1 cellular context compared by ENCODE assay signal in the genomic region with DNA sequence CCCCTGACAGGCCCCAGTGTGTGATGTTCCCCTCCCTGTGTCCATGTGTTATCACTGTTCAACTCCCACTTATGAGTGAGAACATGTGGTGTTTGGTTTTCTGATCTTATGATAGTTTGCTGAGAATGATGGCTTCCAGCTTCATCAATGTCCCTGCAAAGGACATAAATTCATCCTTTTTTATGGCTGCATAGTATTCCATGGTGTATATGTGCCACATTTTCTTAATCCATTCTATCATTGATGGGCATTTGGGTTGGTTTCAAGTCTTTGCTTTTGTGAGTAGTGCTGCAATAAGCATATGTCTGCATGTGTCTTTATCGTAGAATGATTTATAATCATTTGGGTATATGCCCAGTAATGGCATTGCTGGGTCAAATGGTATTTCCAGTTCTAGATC. TPM values are rescaled to one million over a fixed set of nuclear protein-coding genes. Genes with fewer than 3 reads are reported as not detected.
"Had no signal": no experiment of that assay in that cellular context is flagged by ENCODE, and none has a peak within 500 bp of the region (broad histone marks: within the 10 kb centered on the region; RNA-seq: fewer than 3 reads in every experiment).

No MANE protein-coding gene starts in this region.

RNA-seq across cellular contexts. Expression of a gene that starts 35.3 kb away (rescaled TPM):
- total RNA-seq: activated CD4-positive, alpha-beta memory T cell treated with anti-CD3 and anti-CD28 coated beads for 36 hours had no signal
